In genomic region chr20:47546184-47547033, GRCh38 we compare ENCODE assay signal across 11 cellular contexts. TPM values are rescaled to one million over a fixed set of nuclear protein-coding genes. Genes with fewer than 3 reads are reported as not detected.
DNase-seq lines count a peak whose midpoint lies in the region; FAIRE-seq and TF ChIP-seq lines count a peak whose summit lies in the region.
"Had no signal": no experiment of that assay in that cellular context is flagged by ENCODE, and none has a peak within 500 bp of the region (broad histone marks: within the 10 kb centered on the region; RNA-seq: fewer than 3 reads in every experiment).

No MANE protein-coding gene starts in this region.

- CTCF ChIA-PET in activated naive CD4-positive, alpha-beta T cell treated with anti-CD3 and anti-CD28 coated beads for 36 hours (lab: Charles Lee) = no interaction called here

- TF ChIP-seq POLR2A in GM12891 (IDR thresholded peaks at IDR 0.05; ENCODE audit: low read depth, low read length) (no peak), uterus (IDR thresholded peaks at IDR 0.05) (no peak), lower leg skin (IDR thresholded peaks at IDR 0.05) (no peak)

- DNase-seq in activated naive CD4-positive, alpha-beta T cell treated with anti-CD3 and anti-CD28 coated beads for 36 hours = no peak
- no peak for DNase-seq in activated naive CD4-positive, alpha-beta T cell treated with anti-CD3 and anti-CD28 coated beads, Interleukin-2, amount 50 U/mL, for 16 hours
- DNase-seq in foreskin fibroblast (peak; percentile 64 to 75), smooth muscle cell (lab: John Stamatoyannopoulos, UW; ENCODE audit: unreplicated experiment) (no peak), GM12891 (ENCODE audit: insufficient read length, low spot score) (no peak), uterus (no peak), lower leg skin (ENCODE audit: low spot score in 2 of 2) (no peak)
- DNase-seq: activated CD8-positive, alpha-beta memory T cell treated with anti-CD3 and anti-CD28 coated beads, Interleukin-2, amount 10 ng/mL, durations not matched to agents 7 days and 5 days; NCI-H446 had no signal

- no peaks in the 10 kb centered on the region for H3K9me3 Mint-ChIP-seq in activated naive CD4-positive, alpha-beta T cell treated with anti-CD3 and anti-CD28 coated beads for 36 hours

- H3K4me1 Mint-ChIP-seq in activated naive CD4-positive, alpha-beta T cell treated with anti-CD3 and anti-CD28 coated beads for 36 hours (ENCODE audit: low read depth) = peaks cover 69% of the 10 kb centered on the region

- H3K4me3 Mint-ChIP-seq in activated naive CD4-positive, alpha-beta T cell treated with anti-CD3 and anti-CD28 coated beads for 36 hours = no peak overlapping the region
- H3K4me3 Mint-ChIP-seq: activated CD8-positive, alpha-beta memory T cell treated with anti-CD3 and anti-CD28 coated beads, Interleukin-2, amount 10 ng/mL, durations not matched to agents 7 days and 5 days had no signal

- peaks cover 73% of the 10 kb centered on the region for H3K79me2 ChIP-seq in smooth muscle cell (ENCODE audit: low read depth)

- WGBS in smooth muscle cell (ENCODE audit: low lambda C conversion rate) = 75% methylated on average over 13 of the region's 13 CpGs
- WGBS in lower leg skin, 2 donors = 54 to 55% methylated on average over 13 of the region's 13 CpGs

- no peak for FAIRE-seq in GM12891 (lab: Jason Lieb, UNC)

- no peak overlapping the region for H3K9ac ChIP-seq in smooth muscle cell (ENCODE audit: low read depth)

- H3K4me3 ChIP-seq in foreskin fibroblast (ENCODE audit: low read depth in 1 of 2, low read length in 2 of 2) (no peak overlapping the region), smooth muscle cell (no peak overlapping the region), uterus (no peak overlapping the region), lower leg skin (ENCODE audit: low read depth, poor library complexity, severe bottlenecking) (no peak overlapping the region)
- H3K4me3 ChIP-seq: heart left ventricle had no signal

- H3K27ac Mint-ChIP-seq in activated naive CD4-positive, alpha-beta T cell treated with anti-CD3 and anti-CD28 coated beads for 36 hours = peak overlapping the region; percentile 16
- H3K27ac Mint-ChIP-seq: activated CD8-positive, alpha-beta memory T cell treated with anti-CD3 and anti-CD28 coated beads, Interleukin-2, amount 10 ng/mL, durations not matched to agents 7 days and 5 days had no signal

- no peak overlapping the region for H2AFZ ChIP-seq in smooth muscle cell (ENCODE audit: low read depth)

- H3K27me3 ChIP-seq in smooth muscle cell (ENCODE audit: low read depth) (no peaks in the 10 kb centered on the region), uterus (no peaks in the 10 kb centered on the region)
- H3K27me3 ChIP-seq: heart left ventricle had no signal

- H3K36me3 ChIP-seq in smooth muscle cell (ENCODE audit: low read depth) (no peaks in the 10 kb centered on the region), uterus (no peaks in the 10 kb centered on the region)
- H3K36me3 ChIP-seq: heart left ventricle had no signal

- H3K4me1 ChIP-seq in smooth muscle cell (ENCODE audit: low read depth) (peaks cover 28% of the 10 kb centered on the region), uterus (no peaks in the 10 kb centered on the region)

- H3K27ac ChIP-seq in VCaP (peak overlapping the region; percentile 4; the same call in 1 of the 2 replicates), smooth muscle cell (ENCODE audit: low read depth) (peak overlapping the region; percentile 59), uterus (no peak overlapping the region)
- H3K27ac ChIP-seq: heart left ventricle had no signal

- TF ChIP-seq CTCF in VCaP (conservative IDR thresholded peaks at IDR 0.05) = no peak
- TF ChIP-seq CTCF in foreskin fibroblast (IDR thresholded peaks at IDR 0.05; ENCODE audit: low read depth, low read length) = no peak
- TF ChIP-seq CTCF in smooth muscle cell (IDR thresholded peaks at IDR 0.05; ENCODE audit: borderline replicate concordance, insufficient read depth, poor library complexity, severe bottlenecking) = no peak
- no peak for TF ChIP-seq CTCF in uterus (IDR thresholded peaks at IDR 0.05)
- no peak for TF ChIP-seq CTCF in lower leg skin (IDR thresholded peaks at IDR 0.05)

- intact Hi-C loops in activated naive CD4-positive, alpha-beta T cell treated with anti-CD3 and anti-CD28 coated beads for 36 hours (cut with micrococcal nuclease) = no loop called here
- intact Hi-C loops in uterus (cut with DNase I; ENCODE audit: low total_unique reads) (no loop called here), lower leg skin (cut with DNase I; ENCODE audit: low total_unique reads) (no loop called here)

- peaks cover 96% of the 10 kb centered on the region for H4K20me1 ChIP-seq in smooth muscle cell (ENCODE audit: low read depth)

- peaks cover 16% of the 10 kb centered on the region for H3K36me3 Mint-ChIP-seq in activated naive CD4-positive, alpha-beta T cell treated with anti-CD3 and anti-CD28 coated beads for 36 hours (ENCODE audit: low read depth)

- H3K9me3 ChIP-seq in smooth muscle cell (replicated peaks; ENCODE audit: low read depth) (no peaks in the 10 kb centered on the region), uterus (no peaks in the 10 kb centered on the region)
- H3K9me3 ChIP-seq: heart left ventricle had no signal

- peaks cover 9% of the 10 kb centered on the region for H3F3A ChIP-seq in smooth muscle cell (ENCODE audit: low read depth)

- peak overlapping the region; percentile 0 for H3K4me2 ChIP-seq in smooth muscle cell

- no peaks in the 10 kb centered on the region for H3K27me3 Mint-ChIP-seq in activated naive CD4-positive, alpha-beta T cell treated with anti-CD3 and anti-CD28 coated beads for 36 hours (ENCODE audit: low read depth)
- H3K27me3 Mint-ChIP-seq: activated CD8-positive, alpha-beta memory T cell treated with anti-CD3 and anti-CD28 coated beads, Interleukin-2, amount 10 ng/mL, durations not matched to agents 7 days and 5 days had no signal

TF ChIP-seq in GM12891, 5 proteins besides CTCF, POLR2A, EP300 and RAD21:
- TF ChIP-seq POLR2AphosphoS5 (IDR thresholded peaks at IDR 0.05; ENCODE audit: low read depth, low read length) (no peak), PAX5 (IDR thresholded peaks at IDR 0.05; ENCODE audit: insufficient read depth, low read length, severe bottlenecking) (no peak), POU2F2 (IDR thresholded peaks at IDR 0.05; ENCODE audit: low read depth, low read length) (no peak), TAF1 (IDR thresholded peaks at IDR 0.05; ENCODE audit: low read depth, low read length) (no peak), SPI1 (IDR thresholded peaks at IDR 0.05; ENCODE audit: low read depth, low read length) (no peak)

RNA-seq across cellular contexts. Expression of gene NCOA3, which starts 44.7 kb away (rescaled TPM):
- 10 to 100 TPM; 48.3 to 53.2 TPM for total RNA-seq in activated naive CD4-positive, alpha-beta T cell treated with anti-CD3 and anti-CD28 coated beads for 36 hours
- total RNA-seq in smooth muscle cell (25.9 and 28.4 TPM in 2 replicates), uterus (10 to 100 TPM; 27.9 to 59.2 (median 44.2) TPM), lower leg skin (10 to 100 TPM; 43.6 to 55.0 (median 49.5) TPM)
- 6.0 and 12.3 TPM in 2 replicates for polyA plus RNA-seq in smooth muscle cell
- polyA plus RNA-seq in GM12891 (2012; ENCODE audit: low read depth, missing spikeins) = 28.9 TPM

Comparison
In these comparisons a context has a peak if more than half of its experiments do, and no peak if none do; other contexts are left out.
1. DNase-seq: peak in foreskin fibroblast (2 of 2); none in activated naive CD4-positive, alpha-beta T cell treated with anti-CD3 and anti-CD28 coated beads for 36 hours (single experiment), activated naive CD4-positive, alpha-beta T cell treated with anti-CD3 and anti-CD28 coated beads, Interleukin-2, amount 50 U/mL, for 16 hours (single experiment), smooth muscle cell (single experiment), GM12891 (single experiment), uterus (0 of 2) and lower leg skin (0 of 2).
2. H3K27ac ChIP-seq: peak in VCaP (single experiment) and smooth muscle cell (single experiment); none in uterus (0 of 2).